10 cellular contexts compared by ENCODE assay signal in the genomic region with DNA sequence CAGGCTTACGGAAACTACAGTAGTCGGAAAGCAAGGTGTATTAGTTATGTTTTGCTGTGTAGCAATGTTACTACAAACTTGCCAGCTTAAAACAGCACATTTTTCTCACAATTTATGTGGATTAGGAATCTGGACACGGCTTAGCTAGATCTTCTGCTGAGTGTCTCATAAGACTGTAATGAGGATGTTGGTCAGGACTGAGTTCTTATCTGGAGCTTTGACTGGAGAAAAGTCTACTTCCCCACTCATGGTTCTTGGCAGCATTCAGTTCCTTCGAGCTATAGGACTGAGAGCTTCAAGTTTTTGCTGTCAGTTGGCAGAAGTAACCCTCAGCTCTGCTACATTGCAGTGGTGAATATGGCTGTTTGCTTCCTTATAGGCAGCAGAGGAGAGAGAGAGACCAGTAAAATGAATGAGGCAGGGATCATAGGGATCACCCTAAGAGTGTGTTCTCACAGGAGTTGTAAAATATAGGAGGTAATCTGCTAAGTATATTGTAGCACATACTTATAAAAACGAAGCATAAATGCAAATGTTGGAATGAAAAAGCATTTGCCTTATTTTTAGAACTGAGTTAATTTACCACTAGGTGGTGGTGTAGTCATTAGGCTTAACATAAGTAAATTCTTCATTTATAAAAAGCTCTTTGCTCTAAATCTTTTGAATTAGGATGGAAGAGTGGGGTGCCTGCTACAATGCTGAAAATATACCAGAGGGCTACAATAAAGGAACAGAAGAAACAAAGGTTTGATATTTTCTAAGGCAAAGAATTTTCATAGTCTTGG. TPM values are rescaled to one million over a fixed set of nuclear protein-coding genes. Genes with fewer than 3 reads are reported as not detected.
DNase-seq lines count a peak whose midpoint lies in the region; TF ChIP-seq lines count a peak whose summit lies in the region.
"Had no signal": no experiment of that assay in that cellular context is flagged by ENCODE, and none has a peak within 500 bp of the region (broad histone marks: within the 10 kb centered on the region; RNA-seq: fewer than 3 reads in every experiment).

No MANE protein-coding gene starts in this region.

- H3K79me2 ChIP-seq in KMS-11 (ENCODE audit: insufficient read depth, low read depth) = no peaks in the 10 kb centered on the region

- no peak for TF ChIP-seq EP300 in ovary (IDR thresholded peaks at IDR 0.05)

- H4K20me1 ChIP-seq in KMS-11 (ENCODE audit: insufficient read depth) = no peaks in the 10 kb centered on the region

- WGBS in ovary, 3 donors = 53 to 58% (median 55%) methylated on average over 5 of the region's 5 CpGs

- H3K9me3 ChIP-seq in ovary = no peaks in the 10 kb centered on the region

- H3K36me3 Mint-ChIP-seq in CD14-positive monocyte = peaks cover 20 to 21% of the 10 kb centered on the region in 2 donors

- no peak overlapping the region for H3K4me3 Mint-ChIP-seq in CD14-positive monocyte
- H3K4me3 Mint-ChIP-seq: activated CD4-positive, alpha-beta T cell treated with anti-CD3 and anti-CD28 coated beads, Interleukin-2, amount 10 ng/mL, durations not matched to agents 7 days and 5 days had no signal

- H3K4me1 Mint-ChIP-seq in CD14-positive monocyte = no peaks in the 10 kb centered on the region
- H3K4me1 Mint-ChIP-seq: activated CD4-positive, alpha-beta T cell treated with anti-CD3 and anti-CD28 coated beads, Interleukin-2, amount 10 ng/mL, durations not matched to agents 7 days and 5 days had no signal

- H2AFZ ChIP-seq in KMS-11 (ENCODE audit: low read depth) = no peak overlapping the region

- H3K36me3 ChIP-seq in KMS-11 (ENCODE audit: insufficient read depth) (no peaks in the 10 kb centered on the region), ovary (no peaks in the 10 kb centered on the region)

- H3K27ac ChIP-seq in KMS-11 = no peak overlapping the region
- H3K27ac ChIP-seq in ovary = no peak overlapping the region

- H3K27ac Mint-ChIP-seq in CD14-positive monocyte = peak overlapping the region in 5 of 7 donors; percentile 5 to 61 (median 10)
- H3K27ac Mint-ChIP-seq: activated CD4-positive, alpha-beta T cell treated with anti-CD3 and anti-CD28 coated beads, Interleukin-2, amount 10 ng/mL, durations not matched to agents 7 days and 5 days had no signal

- H3K9me3 Mint-ChIP-seq in CD14-positive monocyte = no peaks in the 10 kb centered on the region
- H3K9me3 Mint-ChIP-seq: activated CD4-positive, alpha-beta T cell treated with anti-CD3 and anti-CD28 coated beads, Interleukin-2, amount 10 ng/mL, durations not matched to agents 7 days and 5 days had no signal

- DNase-seq in CD14-positive monocyte (ENCODE audit: low spot score) = no peak
- no peak for DNase-seq in astrocyte of the cerebellum (ENCODE audit: low read depth)
- peak; percentile 2 to 11 for DNase-seq in lung microvascular endothelial cell (ENCODE audit: low read depth in 2 of 2)
- no peak for DNase-seq in NCI-H146 (lab: John Stamatoyannopoulos, UW)
- DNase-seq in activated CD4-positive, alpha-beta T cell treated with anti-CD3 and anti-CD28 coated beads, Interleukin-2, amount 50 U/mL, for 1 hour = no peak
- no peak for DNase-seq in SHP77 treated with DMSO at 0.1 percent for 48 hours (lab: John Stamatoyannopoulos, UW)
- no peak for DNase-seq in ovary
- DNase-seq: activated CD4-positive, alpha-beta T cell treated with anti-CD3 and anti-CD28 coated beads, Interleukin-2, amount 10 ng/mL, durations not matched to agents 7 days and 5 days; effector memory CD4-positive, alpha-beta T cell had no signal

- TF ChIP-seq CTCF in CD14-positive monocyte (IDR thresholded peaks at IDR 0.05) (no peak), KMS-11 (conservative IDR thresholded peaks at IDR 0.05; ENCODE audit: low read depth, low read length) (peak; percentile 49; the same call in 1 of the 2 replicates), astrocyte of the cerebellum (IDR thresholded peaks at IDR 0.05; ENCODE audit: low read depth, low read length, missing control alignments) (peak; percentile 10), ovary (IDR thresholded peaks at IDR 0.05) (no peak)

- H3K27me3 Mint-ChIP-seq in CD14-positive monocyte (ENCODE audit: low read depth in 3 of 3) = no peaks in the 10 kb centered on the region
- H3K27me3 Mint-ChIP-seq: activated CD4-positive, alpha-beta T cell treated with anti-CD3 and anti-CD28 coated beads, Interleukin-2, amount 10 ng/mL, durations not matched to agents 7 days and 5 days had no signal

- no peak overlapping the region for H3K9ac ChIP-seq in KMS-11

- intact Hi-C loops in CD14-positive monocyte (cut with micrococcal nuclease) = no loop called here
- intact Hi-C loops in ovary (cut with DNase I) = no loop called here

- H3K4me1 ChIP-seq in KMS-11 (ENCODE audit: low read depth, poor library complexity, severe bottlenecking) (no peaks in the 10 kb centered on the region), ovary (ENCODE audit: insufficient read depth) (no peaks in the 10 kb centered on the region)

- in situ Hi-C loops in astrocyte of the cerebellum (cut with HindIII; ENCODE audit: low sequenced_read_pairs) = no loop called here

- no peak for TF ChIP-seq POLR2A in ovary (IDR thresholded peaks at IDR 0.05)

- H3K27me3 ChIP-seq in KMS-11 (ENCODE audit: insufficient read depth, low read depth) (no peaks in the 10 kb centered on the region), ovary (no peaks in the 10 kb centered on the region)

- H3K4me3 ChIP-seq in KMS-11 (IDR thresholded peaks at IDR 0.05; ENCODE audit: insufficient read depth, low read depth, low read length) = no peak overlapping the region
- H3K4me3 ChIP-seq in astrocyte of the cerebellum (ENCODE audit: low read depth, low read length) = no peak overlapping the region
- H3K4me3 ChIP-seq in ovary = no peak overlapping the region

- no peak overlapping the region for H3K4me2 ChIP-seq in KMS-11

RNA-seq across cellular contexts. Expression of a gene that starts 38.6 kb away (rescaled TPM):
- polyA plus RNA-seq in CD14-positive monocyte = 10 to 100 TPM; 62.0 to 83.5 TPM
- 32.9 and 42.3 TPM in 2 replicates for total RNA-seq in lung microvascular endothelial cell
- 10 to 100 TPM; 28.2 to 81.8 (median 42.9) TPM for total RNA-seq in ovary
- 10 to 100 TPM; 26.4 to 34.1 TPM for polyA plus RNA-seq in ovary

Comparison
In these comparisons a context has a peak if more than half of its experiments do, and no peak if none do; other contexts are left out.
1. DNase-seq: peak in lung microvascular endothelial cell (2 of 2); none in CD14-positive monocyte (single experiment), astrocyte of the cerebellum (single experiment), NCI-H146 (single experiment), activated CD4-positive, alpha-beta T cell treated with anti-CD3 and anti-CD28 coated beads, Interleukin-2, amount 50 U/mL, for 1 hour (single experiment), SHP77 treated with DMSO at 0.1 percent for 48 hours (single experiment) and ovary (0 of 5).
2. CTCF ChIP-seq: peak in KMS-11 (single experiment) and astrocyte of the cerebellum (single experiment); none in CD14-positive monocyte (single experiment) and ovary (0 of 3).